Comparison of ENCODE assay signal across 9 cellular contexts in genomic region chr3:183518446-183519185, GRCh38. TPM values are rescaled to one million over a fixed set of nuclear protein-coding genes. Genes with fewer than 3 reads are reported as not detected.
DNase-seq lines count a peak whose midpoint lies in the region; ATAC-seq and TF ChIP-seq lines count a peak whose summit lies in the region.
"Had no signal": no experiment of that assay in that cellular context is flagged by ENCODE, and none has a peak within 500 bp of the region (broad histone marks: within the 10 kb centered on the region; RNA-seq: fewer than 3 reads in every experiment).

No MANE protein-coding gene starts in this region.

- H3K9ac ChIP-seq in Loucy (ENCODE audit: low read depth, low read length, poor library complexity, severe bottlenecking), result peak overlapping the region; percentile 85

- H3K9me2 ChIP-seq in DOHH2 (replicated peaks; ENCODE audit: control insufficient read depth, low read length) (no peaks in the 10 kb centered on the region), Loucy (replicated peaks; ENCODE audit: low read depth, low read length) (no peaks in the 10 kb centered on the region)

- H3K27me3 ChIP-seq in DOHH2 (ENCODE audit: control insufficient read depth, low read length), result no peaks in the 10 kb centered on the region
- no peaks in the 10 kb centered on the region for H3K27me3 ChIP-seq in Loucy (ENCODE audit: insufficient read depth, low read length, poor library complexity, severe bottlenecking)
- H3K27me3 ChIP-seq in psoas muscle (ENCODE audit: insufficient read depth in 3 of 3, low read length in 2 of 3), result no peaks in the 10 kb centered on the region

- H4K20me1 ChIP-seq in DOHH2 (ENCODE audit: control insufficient read depth, insufficient read depth, low read depth, low read length), result no peaks in the 10 kb centered on the region
- H4K20me1 ChIP-seq in Loucy (ENCODE audit: insufficient read depth, low read length, poor library complexity, severe bottlenecking), result peaks cover 7% of the 10 kb centered on the region

- no peak for DNase-seq in activated CD4-positive, alpha-beta memory T cell treated with anti-CD3 and anti-CD28 coated beads for 36 hours
- DNase-seq in midbrain (lab: John Stamatoyannopoulos, UW), result peak; percentile 11
- DNase-seq in psoas muscle, result no peak
- DNase-seq in AG08396 (ENCODE audit: low spot score), result no peak
- DNase-seq: kidney had no signal

- CTCF ChIA-PET in activated CD4-positive, alpha-beta memory T cell treated with anti-CD3 and anti-CD28 coated beads for 36 hours (lab: Charles Lee), result interaction anchor here (0.7 kb wide), 1 partner anchor 39 kb away, joined by 3 read pairs; no protein-coding TSS in a partner anchor

- ATAC-seq in HG02870 (IDR thresholded peaks at IDR 0.05; ENCODE audit: unreplicated experiment) (no peak), GM21526 (IDR thresholded peaks at IDR 0.05; ENCODE audit: low FRiP score, unreplicated experiment) (no peak), psoas muscle (no peak)

- WGBS in psoas muscle, 3 donors, result 74 to 78% (median 78%) methylated on average over 10 of the region's 10 CpGs

- intact Hi-C loops in activated CD4-positive, alpha-beta memory T cell treated with anti-CD3 and anti-CD28 coated beads for 36 hours (cut with micrococcal nuclease), result loop anchor here (1.0 kb wide), 1 partner anchor 9 kb away; no protein-coding TSS in a partner anchor
- intact Hi-C loops in psoas muscle (cut with DNase I), result no loop called here

- peaks cover 82% of the 10 kb centered on the region for H3K36me3 ChIP-seq in DOHH2 (ENCODE audit: control insufficient read depth, low read length)
- peaks cover 23% of the 10 kb centered on the region; the same call in 1 of the 2 replicates for H3K36me3 ChIP-seq in Loucy (ENCODE audit: insufficient read depth, low read length)
- H3K36me3 ChIP-seq in psoas muscle (ENCODE audit: insufficient read depth in 1 of 2, low read depth in 1 of 2), result no peaks in the 10 kb centered on the region

- peak overlapping the region; percentile 81 for H3K27ac Mint-ChIP-seq in activated CD4-positive, alpha-beta memory T cell treated with anti-CD3 and anti-CD28 coated beads for 36 hours

- H3K27ac ChIP-seq in DOHH2 (ENCODE audit: low read depth, low read length) (peak overlapping the region; percentile 89), psoas muscle (no peak overlapping the region)

- no peak for TF ChIP-seq CTCF in DOHH2 (IDR thresholded peaks at IDR 0.05; ENCODE audit: low read depth, low read length, poor library complexity, severe bottlenecking)
- TF ChIP-seq CTCF in Loucy (conservative IDR thresholded peaks at IDR 0.05; ENCODE audit: low read length), result no peak
- no peak for TF ChIP-seq CTCF in psoas muscle (IDR thresholded peaks at IDR 0.05)

- POLR2A ChIA-PET in activated CD4-positive, alpha-beta memory T cell treated with anti-CD3 and anti-CD28 coated beads for 36 hours (lab: Charles Lee), result interaction anchor here (1.0 to 1.1 kb wide), 2 partner anchors 34 to 179 kb away, joined by 4 read pairs; partner anchors contain the start of gene YEATS2

- H3K4me3 Mint-ChIP-seq in activated CD4-positive, alpha-beta memory T cell treated with anti-CD3 and anti-CD28 coated beads for 36 hours, result no peak overlapping the region

- H3K4me3 ChIP-seq in DOHH2 (ENCODE audit: low read length) (peak overlapping the region; percentile 48), Loucy (ENCODE audit: low read length, poor library complexity, severe bottlenecking) (peak overlapping the region; percentile 74), psoas muscle (no peak overlapping the region)

- no peaks in the 10 kb centered on the region for H3K9me3 Mint-ChIP-seq in activated CD4-positive, alpha-beta memory T cell treated with anti-CD3 and anti-CD28 coated beads for 36 hours

- no peaks in the 10 kb centered on the region for H3K9me3 ChIP-seq in DOHH2 (ENCODE audit: control insufficient read depth, insufficient read depth, low read length)
- no peaks in the 10 kb centered on the region for H3K9me3 ChIP-seq in Loucy (ENCODE audit: insufficient read depth, low read depth, low read length)
- no peaks in the 10 kb centered on the region for H3K9me3 ChIP-seq in psoas muscle

- H2AFZ ChIP-seq in Loucy (ENCODE audit: low read length), result peak overlapping the region; percentile 10; the same call in 1 of the 2 replicates

- peak overlapping the region; percentile 63 for H3K4me2 ChIP-seq in DOHH2 (ENCODE audit: low read length)
- H3K4me2 ChIP-seq in Loucy (ENCODE audit: low read depth, low read length, poor library complexity, severe bottlenecking), result peak overlapping the region; percentile 91

- H3F3A ChIP-seq in DOHH2 (ENCODE audit: control insufficient read depth, insufficient read depth) (peaks cover 43% of the 10 kb centered on the region), Loucy (ENCODE audit: low read depth) (peaks cover 16% of the 10 kb centered on the region)

- no peaks in the 10 kb centered on the region for H3K27me3 Mint-ChIP-seq in activated CD4-positive, alpha-beta memory T cell treated with anti-CD3 and anti-CD28 coated beads for 36 hours

- peaks cover 62% of the 10 kb centered on the region for H3K4me1 Mint-ChIP-seq in activated CD4-positive, alpha-beta memory T cell treated with anti-CD3 and anti-CD28 coated beads for 36 hours (ENCODE audit: low read depth)

- H3K4me1 ChIP-seq in DOHH2 (ENCODE audit: control insufficient read depth, low read length), result peaks cover 85% of the 10 kb centered on the region
- peaks cover 58% of the 10 kb centered on the region for H3K4me1 ChIP-seq in Loucy (ENCODE audit: insufficient read depth, low read length, poor library complexity, severe bottlenecking)
- peaks cover 5% of the 10 kb centered on the region for H3K4me1 ChIP-seq in psoas muscle

- H3K79me2 ChIP-seq in DOHH2 (ENCODE audit: control insufficient read depth, low read length) (peaks cover 87% of the 10 kb centered on the region), Loucy (ENCODE audit: insufficient read depth, low read length) (peaks cover 51% of the 10 kb centered on the region; the same call in 1 of the 2 replicates)

- peaks cover 45% of the 10 kb centered on the region for H3K36me3 Mint-ChIP-seq in activated CD4-positive, alpha-beta memory T cell treated with anti-CD3 and anti-CD28 coated beads for 36 hours

RNA-seq across cellular contexts. Expression of gene KLHL6, which starts 36.9 kb away (rescaled TPM):
- 10 to 100 TPM; 63.5 to 65.2 TPM for total RNA-seq in activated CD4-positive, alpha-beta memory T cell treated with anti-CD3 and anti-CD28 coated beads for 36 hours
- 1 to 10 TPM in 1 of 4 donors, under 1 TPM in 3; 0.42 to 1.3 (median 0.51) TPM for total RNA-seq in psoas muscle
- polyA plus RNA-seq in psoas muscle, result under 1 TPM; 0.12 to 0.22 (median 0.13) TPM

Comparison
In these comparisons a context has a peak if more than half of its experiments do, and no peak if none do; other contexts are left out.
1. RNA of gene KLHL6, which starts 36.9 kb away (total RNA-seq): 63.5 to 65.2 TPM in activated CD4-positive, alpha-beta memory T cell treated with anti-CD3 and anti-CD28 coated beads for 36 hours; 0.42 to 1.3 TPM in psoas muscle; every median in the first group is over 10 times any median in the second.